10 cellular contexts compared by ENCODE assay signal in genomic region chr4:4866124-4866832, GRCh38. TPM values are rescaled to one million over a fixed set of nuclear protein-coding genes. Genes with fewer than 3 reads are reported as not detected.
DNase-seq lines count a peak whose midpoint lies in the region; ATAC-seq lines count a peak whose summit lies in the region.
"Had no signal": no experiment of that assay in that cellular context is flagged by ENCODE, and none has a peak within 500 bp of the region (broad histone marks: within the 10 kb centered on the region; RNA-seq: fewer than 3 reads in every experiment).

No MANE protein-coding gene starts in this region.

- no peak overlapping the region for H3K27ac ChIP-seq in subcutaneous abdominal adipose tissue (ENCODE audit: low read depth, low read length)
- H3K27ac ChIP-seq: body of pancreas, tibial nerve had no signal

- no peak for ATAC-seq in HG02840 (IDR thresholded peaks at IDR 0.05; ENCODE audit: low FRiP score, unreplicated experiment)

- CTCF ChIA-PET in activated CD4-positive, alpha-beta memory T cell treated with anti-CD3 and anti-CD28 coated beads, Interleukin-2, amount 10 ng/mL, durations not matched to agents 7 days and 5 days (lab: Charles Lee): no interaction called here

- H3K4me3 Mint-ChIP-seq in activated T-cell treated with anti-CD3 and anti-CD28 coated beads, Interleukin-2, amount 50 U/mL, for 24 hours: peak overlapping the region; percentile 43
- H3K4me3 Mint-ChIP-seq in activated CD4-positive, alpha-beta memory T cell treated with anti-CD3 and anti-CD28 coated beads, Interleukin-2, amount 10 ng/mL, durations not matched to agents 7 days and 5 days: no peak overlapping the region
- H3K4me3 Mint-ChIP-seq in immature natural killer cell: peak overlapping the region; percentile 18 to 77 (median 65)

- peaks cover 2 to 45% (median 36%) of the 10 kb centered on the region in 5 donors for H3K4me1 ChIP-seq in subcutaneous abdominal adipose tissue (ENCODE audit: control insufficient read depth in 5 of 5, insufficient read depth in 5 of 5, low read length in 5 of 5)

- no peaks in the 10 kb centered on the region for H3K9me3 ChIP-seq in subcutaneous abdominal adipose tissue (ENCODE audit: control insufficient read depth in 5 of 5, low read length in 5 of 5)
- H3K9me3 ChIP-seq: body of pancreas, tibial nerve had no signal

- H3K9me3 Mint-ChIP-seq in activated T-cell treated with anti-CD3 and anti-CD28 coated beads, Interleukin-2, amount 50 U/mL, for 24 hours: no peaks in the 10 kb centered on the region
- no peaks in the 10 kb centered on the region for H3K9me3 Mint-ChIP-seq in activated CD4-positive, alpha-beta memory T cell treated with anti-CD3 and anti-CD28 coated beads, Interleukin-2, amount 10 ng/mL, durations not matched to agents 7 days and 5 days
- H3K9me3 Mint-ChIP-seq in immature natural killer cell: peaks cover 0 to 5% (median 0%) of the 10 kb centered on the region in 6 donors

- H3K4me1 Mint-ChIP-seq in activated T-cell treated with anti-CD3 and anti-CD28 coated beads, Interleukin-2, amount 50 U/mL, for 24 hours (ENCODE audit: low read depth): peaks cover 20% of the 10 kb centered on the region
- peaks cover 13% of the 10 kb centered on the region for H3K4me1 Mint-ChIP-seq in activated CD4-positive, alpha-beta memory T cell treated with anti-CD3 and anti-CD28 coated beads, Interleukin-2, amount 10 ng/mL, durations not matched to agents 7 days and 5 days
- H3K4me1 Mint-ChIP-seq in immature natural killer cell: peaks cover 18 to 37% of the 10 kb centered on the region in 2 donors

- H3K4me3 ChIP-seq in subcutaneous abdominal adipose tissue (ENCODE audit: low read depth in 1 of 5, low read length in 5 of 5): peak overlapping the region; percentile 46 to 64 (median 59)
- H3K4me3 ChIP-seq: body of pancreas had no signal

- DNase-seq in activated T-cell treated with anti-CD3 and anti-CD28 coated beads, Interleukin-2, amount 50 U/mL, for 24 hours: no peak
- DNase-seq in activated T-cell treated with anti-CD3 and anti-CD28 coated beads, Interleukin-2, amount 50 U/mL, for 1 hour: no peak
- DNase-seq in activated CD4-positive, alpha-beta memory T cell treated with anti-CD3 and anti-CD28 coated beads, Interleukin-2, amount 10 ng/mL, durations not matched to agents 7 days and 5 days: no peak
- DNase-seq in immature natural killer cell (no peak), NCI-H128 (lab: John Stamatoyannopoulos, UW; ENCODE audit: unreplicated experiment) (no peak), T1000 (lab: John Stamatoyannopoulos, UW) (no peak)
- DNase-seq: body of pancreas had no signal

- H3K27me3 Mint-ChIP-seq in activated T-cell treated with anti-CD3 and anti-CD28 coated beads, Interleukin-2, amount 50 U/mL, for 24 hours: peaks cover 84% of the 10 kb centered on the region
- peaks cover 78% of the 10 kb centered on the region for H3K27me3 Mint-ChIP-seq in activated CD4-positive, alpha-beta memory T cell treated with anti-CD3 and anti-CD28 coated beads, Interleukin-2, amount 10 ng/mL, durations not matched to agents 7 days and 5 days
- peaks cover 46 to 72% (median 56%) of the 10 kb centered on the region in 3 donors for H3K27me3 Mint-ChIP-seq in immature natural killer cell (ENCODE audit: low read depth in 3 of 3)

- peak overlapping the region; percentile 85 for H3K27ac Mint-ChIP-seq in activated T-cell treated with anti-CD3 and anti-CD28 coated beads, Interleukin-2, amount 50 U/mL, for 24 hours
- H3K27ac Mint-ChIP-seq in activated CD4-positive, alpha-beta memory T cell treated with anti-CD3 and anti-CD28 coated beads, Interleukin-2, amount 10 ng/mL, durations not matched to agents 7 days and 5 days: peak overlapping the region; percentile 26
- H3K27ac Mint-ChIP-seq in immature natural killer cell: no peak overlapping the region

- peaks cover 39 to 73% (median 51%) of the 10 kb centered on the region in 5 donors for H3K27me3 ChIP-seq in subcutaneous abdominal adipose tissue (ENCODE audit: control insufficient read depth in 5 of 5, insufficient read depth in 4 of 5, low read length in 5 of 5)

- H3K36me3 ChIP-seq in subcutaneous abdominal adipose tissue (ENCODE audit: control insufficient read depth in 5 of 5, insufficient read depth in 5 of 5, low read length in 5 of 5): peaks cover 0 to 23% (median 13%) of the 10 kb centered on the region in 5 donors

- POLR2A ChIA-PET in activated CD4-positive, alpha-beta memory T cell treated with anti-CD3 and anti-CD28 coated beads, Interleukin-2, amount 10 ng/mL, durations not matched to agents 7 days and 5 days (lab: Charles Lee): no interaction called here

- H3K36me3 Mint-ChIP-seq in activated T-cell treated with anti-CD3 and anti-CD28 coated beads, Interleukin-2, amount 50 U/mL, for 24 hours (ENCODE audit: low read depth): no peaks in the 10 kb centered on the region
- H3K36me3 Mint-ChIP-seq in activated CD4-positive, alpha-beta memory T cell treated with anti-CD3 and anti-CD28 coated beads, Interleukin-2, amount 10 ng/mL, durations not matched to agents 7 days and 5 days (ENCODE audit: low read depth): peaks cover 15% of the 10 kb centered on the region
- H3K36me3 Mint-ChIP-seq in immature natural killer cell: no peaks in the 10 kb centered on the region

- H3K9ac ChIP-seq in subcutaneous abdominal adipose tissue (ENCODE audit: low read length in 5 of 5): no peak overlapping the region

RNA-seq across cellular contexts. Expression of gene MSX1, which starts 6.8 kb away (rescaled TPM):
- not detected for total RNA-seq in activated CD4-positive, alpha-beta memory T cell treated with anti-CD3 and anti-CD28 coated beads, Interleukin-2, amount 10 ng/mL, durations not matched to agents 7 days and 5 days
- polyA plus RNA-seq in immature natural killer cell: under 1 TPM in 1 of 3 donors, not detected in 2; 0.19 TPM

Comparison
In these comparisons a context has a peak if more than half of its experiments do, and no peak if none do; other contexts are left out.
1. H3K27ac Mint-ChIP-seq: peak in activated T-cell treated with anti-CD3 and anti-CD28 coated beads, Interleukin-2, amount 50 U/mL, for 24 hours (single experiment) and activated CD4-positive, alpha-beta memory T cell treated with anti-CD3 and anti-CD28 coated beads, Interleukin-2, amount 10 ng/mL, durations not matched to agents 7 days and 5 days (single experiment); none in immature natural killer cell (0 of 6).